15 cellular contexts compared by ENCODE assay signal in genomic region chr16:27728691-27729090, GRCh38.
"Had no signal": no experiment of that assay in that cellular context is flagged by ENCODE, and none has a peak within 500 bp of the region (broad histone marks: within the 10 kb centered on the region; RNA-seq: fewer than 3 reads in every experiment).

No MANE protein-coding gene starts in this region.

- H3K27ac ChIP-seq: brain microvascular endothelial cell, esophagus muscularis mucosa, left lung, suprapubic skin had no signal

- H3K4me3 ChIP-seq: esophagus muscularis mucosa, left lung, right atrium auricular region, suprapubic skin had no signal

- H3K9me3 ChIP-seq: esophagus muscularis mucosa, left lung, right atrium auricular region, suprapubic skin had no signal

- H3K27me3 ChIP-seq: brain microvascular endothelial cell, esophagus muscularis mucosa, left lung, right atrium auricular region, suprapubic skin had no signal

- ATAC-seq: activated CD8-positive, alpha-beta T cell treated with anti-CD3 and anti-CD28 coated beads, Interleukin-2, amount 10 ng/mL, durations not matched to agents 7 days and 5 days; activated T-cell treated with anti-CD3 and anti-CD28 coated beads, Interleukin-2, amount 50 U/mL, for 4 hours had no signal

- H3K4me1 ChIP-seq: left lung had no signal

- DNase-seq: activated CD4-positive, alpha-beta T cell treated with anti-CD3 and anti-CD28 coated beads, Interleukin-2, amount 10 ng/mL, durations not matched to agents 24 days and 14 days; activated CD4-positive, CD25-positive, alpha-beta regulatory T cell; activated CD8-positive, alpha-beta T cell treated with anti-CD3 and anti-CD28 coated beads, Interleukin-2, amount 10 ng/mL, durations not matched to agents 7 days and 5 days; activated naive CD4-positive, alpha-beta T cell treated with anti-CD3 and anti-CD28 coated beads for 36 hours; activated T-cell treated with anti-CD3 and anti-CD28 coated beads, Interleukin-2, amount 50 U/mL, for 4 hours; brain microvascular endothelial cell; cerebellar nuclear complex; cortex of kidney; effector CD4-positive, alpha-beta T cell; stimulated activated CD4-positive, alpha-beta T cell treated with anti-CD3 and anti-CD28 coated beads, Interleukin-2, amount 100 ng/mL, for 48 hours; T1000 had no signal

- H3K36me3 ChIP-seq: brain microvascular endothelial cell, right atrium auricular region, suprapubic skin had no signal
